ENCODE assay signal across 1 cellular context in genomic region chr10:33635967-33636366, GRCh38.
TF ChIP-seq lines count a peak whose summit lies in the region.

No MANE protein-coding gene starts in this region.

TF ChIP-seq in GM23338, 12 proteins besides CTCF, POLR2A, EP300 and RAD21 (continued from another document):
- TF ChIP-seq REST (IDR thresholded peaks at IDR 0.05; ENCODE audit: unreplicated experiment) (no peak), JUNB (IDR thresholded peaks at IDR 0.05; ENCODE audit: unreplicated experiment) (no peak), EZH2phosphoT487 (IDR thresholded peaks at IDR 0.05; ENCODE audit: unreplicated experiment) (no peak)
